ENCODE assay signal across 28 cellular contexts in the genomic region with DNA sequence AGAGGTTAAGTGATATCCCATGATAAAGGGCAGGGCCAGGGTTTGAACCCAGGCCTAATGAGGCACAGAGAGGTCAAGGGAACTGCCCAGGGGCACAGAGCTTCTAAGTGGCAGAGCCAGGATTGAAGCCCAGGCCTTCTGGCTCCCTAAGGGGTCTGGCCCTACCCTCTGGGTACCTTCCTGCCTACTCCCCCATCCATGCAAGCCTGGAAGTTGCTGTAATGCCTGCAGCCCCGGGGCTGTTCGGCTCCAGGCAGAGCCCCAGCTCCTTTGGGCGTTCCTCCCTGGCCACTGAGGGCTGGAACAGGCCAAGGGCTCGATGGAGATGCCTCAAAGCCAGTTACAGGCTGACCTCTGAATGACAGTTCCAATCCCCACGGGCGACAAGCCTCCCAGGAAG. TPM values are rescaled to one million over a fixed set of nuclear protein-coding genes. Genes with fewer than 3 reads are reported as not detected.
"Had no signal": no experiment of that assay in that cellular context is flagged by ENCODE, and none has a peak within 500 bp of the region (broad histone marks: within the 10 kb centered on the region; RNA-seq: fewer than 3 reads in every experiment).

No MANE protein-coding gene starts in this region.

- H3K36me3 ChIP-seq: cardiac muscle cell, neural progenitor cell, sigmoid colon, stomach, thyroid gland, upper lobe of right lung had no signal

- H3K4me1 Mint-ChIP-seq: activated B cell treated with CpG ODN at 0.5 μM for 24 hours; activated CD4-positive, alpha-beta T cell treated with anti-CD3 and anti-CD28 coated beads for 36 hours; activated CD8-positive, alpha-beta memory T cell treated with anti-CD3 and anti-CD28 coated beads, Interleukin-2, amount 10 ng/mL, durations not matched to agents 7 days and 5 days; memory B cell; stimulated activated naive B cell treated with anti-CD40 and anti-IgM and Interleukin-4, amounts not matched to agents 10 μg/mL and 1 μg/mL and 100 μg/mL, for 72 hours had no signal

- H3K9me3 Mint-ChIP-seq: activated B cell treated with CpG ODN at 0.5 μM for 24 hours; activated naive CD4-positive, alpha-beta T cell treated with anti-CD3 and anti-CD28 coated beads, Interleukin-2, amount 50 U/mL, for 72 hours; activated T-cell treated with anti-CD3 and anti-CD28 coated beads, Interleukin-2, amount 50 U/mL, for 72 hours; dendritic cell treated with granulocyte-macrophage colony-stimulating factor and Interleukin-4, amounts not matched to agents 40 ng/mL and 50 ng/mL, for 4 days; endodermal cell; memory B cell; naive thymus-derived CD8-positive, alpha-beta T cell; neural progenitor cell; stimulated activated naive B cell treated with anti-CD40 and anti-IgM and Interleukin-4, amounts not matched to agents 10 μg/mL and 1 μg/mL and 100 μg/mL, for 72 hours; T-helper 2 cell treated with Interferon-gamma antibody and Interleukin-4, amounts not matched to agents 5 μg/mL and 100 μg/mL, for 36 hours had no signal

- H3K4me3 Mint-ChIP-seq: activated B cell treated with CpG ODN at 0.5 μM for 24 hours; activated CD4-positive, alpha-beta T cell treated with anti-CD3 and anti-CD28 coated beads for 36 hours; activated CD8-positive, alpha-beta memory T cell treated with anti-CD3 and anti-CD28 coated beads, Interleukin-2, amount 10 ng/mL, durations not matched to agents 7 days and 5 days; activated CD8-positive, alpha-beta T cell treated with anti-CD3 and anti-CD28 coated beads, Interleukin-2, amount 10 ng/mL, durations not matched to agents 7 days and 5 days; activated T-cell treated with anti-CD3 and anti-CD28 coated beads, Interleukin-2, amount 50 U/mL, for 72 hours; dendritic cell treated with granulocyte-macrophage colony-stimulating factor and Interleukin-4, amounts not matched to agents 40 ng/mL and 50 ng/mL, for 4 days; endodermal cell; memory B cell; naive thymus-derived CD8-positive, alpha-beta T cell; neural progenitor cell; stimulated activated naive B cell treated with anti-CD40 and anti-IgM and Interleukin-4, amounts not matched to agents 10 μg/mL and 1 μg/mL and 100 μg/mL, for 72 hours; T-helper 2 cell treated with Interferon-gamma antibody and Interleukin-4, amounts not matched to agents 5 μg/mL and 100 μg/mL, for 36 hours had no signal

- ATAC-seq: activated CD4-positive, alpha-beta T cell treated with anti-CD3 and anti-CD28 coated beads for 36 hours; activated CD8-positive, alpha-beta memory T cell treated with anti-CD3 and anti-CD28 coated beads, Interleukin-2, amount 10 ng/mL, durations not matched to agents 7 days and 5 days; activated CD8-positive, alpha-beta T cell treated with anti-CD3 and anti-CD28 coated beads, Interleukin-2, amount 10 ng/mL, durations not matched to agents 7 days and 5 days; activated naive CD4-positive, alpha-beta T cell treated with anti-CD3 and anti-CD28 coated beads, Interleukin-2, amount 50 U/mL, for 72 hours; activated T-cell treated with anti-CD3 and anti-CD28 coated beads, Interleukin-2, amount 50 U/mL, for 72 hours; body of pancreas; esophagus mucosa; foreskin keratinocyte; naive thymus-derived CD8-positive, alpha-beta T cell; stimulated activated naive B cell treated with anti-CD40 and anti-IgM and Interleukin-4, amounts not matched to agents 10 μg/mL and 1 μg/mL and 100 μg/mL, for 72 hours; upper lobe of right lung had no signal

- H3K36me3 Mint-ChIP-seq: activated CD8-positive, alpha-beta memory T cell treated with anti-CD3 and anti-CD28 coated beads, Interleukin-2, amount 10 ng/mL, durations not matched to agents 7 days and 5 days; activated naive CD4-positive, alpha-beta T cell treated with anti-CD3 and anti-CD28 coated beads, Interleukin-2, amount 50 U/mL, for 72 hours; memory B cell; naive thymus-derived CD8-positive, alpha-beta T cell; neural progenitor cell; stimulated activated naive B cell treated with anti-CD40 and anti-IgM and Interleukin-4, amounts not matched to agents 10 μg/mL and 1 μg/mL and 100 μg/mL, for 72 hours had no signal

- H3K27me3 ChIP-seq: body of pancreas, cardiac muscle cell, foreskin keratinocyte, thyroid gland had no signal

- H3K4me3 ChIP-seq: body of pancreas, cardiac muscle cell, sigmoid colon, smooth muscle cell, stomach, thyroid gland, upper lobe of right lung had no signal

- H3K27ac Mint-ChIP-seq: activated B cell treated with CpG ODN at 0.5 μM for 24 hours; activated CD4-positive, alpha-beta T cell treated with anti-CD3 and anti-CD28 coated beads for 36 hours; activated CD8-positive, alpha-beta memory T cell treated with anti-CD3 and anti-CD28 coated beads, Interleukin-2, amount 10 ng/mL, durations not matched to agents 7 days and 5 days; activated CD8-positive, alpha-beta T cell treated with anti-CD3 and anti-CD28 coated beads, Interleukin-2, amount 10 ng/mL, durations not matched to agents 7 days and 5 days; activated naive CD4-positive, alpha-beta T cell treated with anti-CD3 and anti-CD28 coated beads, Interleukin-2, amount 50 U/mL, for 72 hours; activated T-cell treated with anti-CD3 and anti-CD28 coated beads, Interleukin-2, amount 50 U/mL, for 72 hours; dendritic cell treated with granulocyte-macrophage colony-stimulating factor and Interleukin-4, amounts not matched to agents 40 ng/mL and 50 ng/mL, for 4 days; endodermal cell; memory B cell; neural progenitor cell; stimulated activated naive B cell treated with anti-CD40 and anti-IgM and Interleukin-4, amounts not matched to agents 10 μg/mL and 1 μg/mL and 100 μg/mL, for 72 hours; T-helper 2 cell treated with Interferon-gamma antibody and Interleukin-4, amounts not matched to agents 5 μg/mL and 100 μg/mL, for 36 hours had no signal

- H3K27ac ChIP-seq: body of pancreas, cardiac muscle cell, foreskin keratinocyte, neural progenitor cell, sigmoid colon, thyroid gland, upper lobe of right lung had no signal

- H3K27me3 Mint-ChIP-seq: memory B cell had no signal

- H3K4me1 ChIP-seq: foreskin keratinocyte, sigmoid colon, upper lobe of right lung had no signal

- DNase-seq: activated B cell treated with CpG ODN at 0.5 μM for 24 hours; activated CD4-positive, alpha-beta T cell treated with anti-CD3 and anti-CD28 coated beads for 36 hours; activated CD8-positive, alpha-beta memory T cell treated with anti-CD3 and anti-CD28 coated beads, Interleukin-2, amount 10 ng/mL, durations not matched to agents 7 days and 5 days; activated CD8-positive, alpha-beta T cell treated with anti-CD3 and anti-CD28 coated beads, Interleukin-2, amount 10 ng/mL, durations not matched to agents 7 days and 5 days; activated naive CD4-positive, alpha-beta T cell; activated T-cell treated with anti-CD3 and anti-CD28 coated beads, Interleukin-2, amount 50 U/mL, for 72 hours; body of pancreas; foreskin keratinocyte; midbrain; occipital lobe; sigmoid colon; stimulated activated CD4-positive, alpha-beta T cell treated with anti-CD3 and anti-CD28 coated beads, Interleukin-15, amount 100 ng/mL, for 24 hours; stimulated activated CD4-positive, alpha-beta T cell treated with anti-CD3 and anti-CD28 coated beads, Interleukin-2, amount 100 ng/mL, for 24 hours; stimulated activated naive B cell treated with anti-CD40 and anti-IgM and Interleukin-4, amounts not matched to agents 10 μg/mL and 1 μg/mL and 100 μg/mL, for 72 hours; stomach; T-helper 1 cell; thyroid gland; upper lobe of right lung had no signal

- H3K9ac ChIP-seq: neural progenitor cell had no signal

- H3K9me3 ChIP-seq: body of pancreas, sigmoid colon, stomach, thyroid gland, upper lobe of right lung had no signal

RNA-seq across cellular contexts. Expression of gene GRIP2, which starts 4.5 kb away (rescaled TPM):
- total RNA-seq: activated B cell treated with CpG ODN at 0.5 μM for 24 hours; activated CD4-positive, alpha-beta T cell treated with anti-CD3 and anti-CD28 coated beads for 36 hours; activated CD8-positive, alpha-beta memory T cell treated with anti-CD3 and anti-CD28 coated beads, Interleukin-2, amount 10 ng/mL, durations not matched to agents 7 days and 5 days; activated CD8-positive, alpha-beta T cell treated with anti-CD3 and anti-CD28 coated beads, Interleukin-2, amount 10 ng/mL, durations not matched to agents 7 days and 5 days; activated naive CD4-positive, alpha-beta T cell treated with anti-CD3 and anti-CD28 coated beads, Interleukin-2, amount 50 U/mL, for 72 hours; naive thymus-derived CD8-positive, alpha-beta T cell had no signal
- polyA plus RNA-seq: cardiac muscle cell; naive thymus-derived CD8-positive, alpha-beta T cell had no signal
